Comparison of ENCODE assay signal across 1 cellular context in the genomic region with DNA sequence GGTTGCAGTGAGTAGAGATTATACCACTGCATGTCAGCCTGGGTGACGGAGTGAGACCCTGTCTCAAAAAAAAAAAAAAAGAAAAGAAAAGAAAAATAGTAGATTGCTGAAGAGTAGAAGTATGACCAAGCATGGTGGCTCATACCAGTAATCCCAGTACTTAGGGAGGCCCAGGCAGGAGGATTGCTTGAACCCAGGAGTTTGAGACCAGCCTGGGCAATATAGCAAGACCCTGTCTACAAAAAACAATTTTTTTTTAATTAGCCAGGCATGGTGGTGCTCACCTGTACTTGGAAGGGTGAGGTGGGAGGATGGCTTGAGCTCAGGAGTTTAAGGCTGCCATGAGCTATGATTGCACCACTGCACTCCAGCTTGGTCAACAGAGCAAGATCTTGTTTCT.
TF ChIP-seq lines count a peak whose summit lies in the region.

No MANE protein-coding gene starts in this region.

TF ChIP-seq in GM12878, 131 proteins besides CTCF, POLR2A, EP300 and RAD21:
- TF ChIP-seq ZBTB11 (CRISPR knock-in tag; IDR thresholded peaks at IDR 0.05) (no peak), CBX5 (IDR thresholded peaks at IDR 0.05; ENCODE audit: low read depth) (no peak), CEBPZ (IDR thresholded peaks at IDR 0.05; ENCODE audit: low read depth, low read length) (no peak), HCFC1 (IDR thresholded peaks at IDR 0.05; ENCODE audit: low read length) (no peak), CREB1 (IDR thresholded peaks at IDR 0.05; ENCODE audit: low read depth) (no peak), IKZF2 (IDR thresholded peaks at IDR 0.05) (no peak), BHLHE40 (IDR thresholded peaks at IDR 0.05; ENCODE audit: borderline replicate concordance in 1 of 2, low read depth in 2 of 2, low read length in 1 of 2) (no peak), TAF1 (IDR thresholded peaks at IDR 0.05; ENCODE audit: borderline replicate concordance, low read depth, low read length) (no peak), NFXL1 (IDR thresholded peaks at IDR 0.05; ENCODE audit: borderline replicate concordance) (no peak), CEBPB (IDR thresholded peaks at IDR 0.05; ENCODE audit: borderline replicate concordance in 1 of 2, low read depth in 2 of 2, low read length in 2 of 2) (no peak)
- TF ChIP-seq, protein P1, sequence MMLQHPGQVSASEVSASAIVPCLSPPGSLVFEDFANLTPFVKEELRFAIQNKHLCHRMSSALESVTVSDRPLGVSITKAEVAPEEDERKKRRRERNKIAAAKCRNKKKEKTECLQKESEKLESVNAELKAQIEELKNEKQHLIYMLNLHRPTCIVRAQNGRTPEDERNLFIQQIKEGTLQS (IDR thresholded peaks at IDR 0.05; ENCODE audit: borderline replicate concordance, extremely low read depth, low read depth, low read length): no peak
- TF ChIP-seq, protein P2, sequence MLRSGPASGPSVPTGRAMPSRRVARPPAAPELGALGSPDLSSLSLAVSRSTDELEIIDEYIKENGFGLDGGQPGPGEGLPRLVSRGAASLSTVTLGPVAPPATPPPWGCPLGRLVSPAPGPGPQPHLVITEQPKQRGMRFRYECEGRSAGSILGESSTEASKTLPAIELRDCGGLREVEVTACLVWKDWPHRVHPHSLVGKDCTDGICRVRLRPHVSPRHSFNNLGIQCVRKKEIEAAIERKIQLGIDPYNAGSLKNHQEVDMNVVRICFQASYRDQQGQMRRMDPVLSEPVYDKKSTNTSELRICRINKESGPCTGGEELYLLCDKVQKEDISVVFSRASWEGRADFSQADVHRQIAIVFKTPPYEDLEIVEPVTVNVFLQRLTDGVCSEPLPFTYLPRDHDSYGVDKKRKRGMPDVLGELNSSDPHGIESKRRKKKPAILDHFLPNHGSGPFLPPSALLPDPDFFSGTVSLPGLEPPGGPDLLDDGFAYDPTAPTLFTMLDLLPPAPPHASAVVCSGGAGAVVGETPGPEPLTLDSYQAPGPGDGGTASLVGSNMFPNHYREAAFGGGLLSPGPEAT (IDR thresholded peaks at IDR 0.05; ENCODE audit: low read depth): no peak
